Comparison of ENCODE assay signal across 7 cellular contexts in genomic region chr10:8133146-8133545, GRCh38.
DNase-seq lines count a peak whose midpoint lies in the region; ATAC-seq and TF ChIP-seq lines count a peak whose summit lies in the region.

No MANE protein-coding gene starts in this region.

- no peak for TF ChIP-seq CTCF in NB4 (IDR thresholded peaks at IDR 0.05; ENCODE audit: low read depth, low read length)

- peak; percentile 58 for ATAC-seq in GM19035 (IDR thresholded peaks at IDR 0.05; ENCODE audit: unreplicated experiment)
- ATAC-seq in HG02678 (IDR thresholded peaks at IDR 0.05; ENCODE audit: unreplicated experiment) = peak; percentile 67

- no peak for TF ChIP-seq POLR2A in NB4 (IDR thresholded peaks at IDR 0.05; ENCODE audit: extremely low read depth, insufficient read length)

- DNase-seq in NB4 (ENCODE audit: low read depth) = peak; percentile 36
- peak; percentile 67 for DNase-seq in stimulated activated CD4-positive, alpha-beta T cell treated with anti-CD3 and anti-CD28 coated beads, Interleukin-1b, Interleukin-23, amount 100 ng/mL, for 48 hours
- DNase-seq in DMS79 (lab: John Stamatoyannopoulos, UW) = no peak
- DNase-seq in CD1c-positive myeloid dendritic cell (ENCODE audit: extremely low spot score) = no peak
- no peak for DNase-seq in amniotic stem cell (lab: John Stamatoyannopoulos, UW)

- H3K4me3 ChIP-seq in NB4 (ENCODE audit: low read depth, low read length) = no peak overlapping the region

Comparison
In these comparisons a context has a peak if more than half of its experiments do, and no peak if none do; other contexts are left out.
1. DNase-seq: peak in NB4 (single experiment) and stimulated activated CD4-positive, alpha-beta T cell treated with anti-CD3 and anti-CD28 coated beads, Interleukin-1b, Interleukin-23, amount 100 ng/mL, for 48 hours (single experiment); none in DMS79 (single experiment), CD1c-positive myeloid dendritic cell (single experiment) and amniotic stem cell (single experiment).